ENCODE assay signal across 10 cellular contexts in the genomic region with DNA sequence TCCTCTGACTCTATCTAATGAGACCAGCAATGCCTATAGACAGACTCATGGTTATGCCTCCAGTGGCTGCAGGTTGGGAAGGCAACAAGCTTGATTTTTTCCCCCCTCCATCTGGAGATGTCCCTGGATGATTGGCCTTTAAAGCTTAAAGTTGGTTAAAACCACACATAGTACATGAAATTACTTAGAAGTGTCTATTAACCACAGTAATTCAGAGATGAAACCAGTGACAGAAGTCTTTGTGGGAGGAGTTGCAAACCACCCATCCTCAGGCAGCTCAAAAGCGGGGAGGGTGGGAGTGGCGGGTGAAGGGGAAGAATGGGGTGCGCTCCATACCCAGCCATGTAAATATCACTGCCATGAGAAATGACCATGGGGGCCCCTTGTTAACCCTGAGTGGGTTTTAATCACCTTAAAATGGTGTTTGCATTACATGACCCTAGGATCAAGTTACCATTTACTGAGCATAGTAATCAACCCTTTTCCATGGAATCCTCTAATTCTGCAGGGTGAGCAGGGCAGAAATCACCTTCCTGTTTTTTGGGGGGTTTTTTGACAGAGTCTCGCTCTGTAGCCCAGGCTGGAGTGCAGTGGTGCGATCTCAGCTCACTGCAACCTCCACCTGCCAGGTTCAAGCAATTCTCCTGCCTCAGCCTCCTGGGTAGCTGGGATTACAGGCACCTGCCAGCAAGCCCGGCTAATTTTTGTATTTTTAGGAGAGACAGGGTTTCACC.
DNase-seq lines count a peak whose midpoint lies in the region; ATAC-seq and TF ChIP-seq lines count a peak whose summit lies in the region.
"Had no signal": no experiment of that assay in that cellular context is flagged by ENCODE, and none has a peak within 500 bp of the region (broad histone marks: within the 10 kb centered on the region; RNA-seq: fewer than 3 reads in every experiment).

No MANE protein-coding gene starts in this region.

- no peaks in the 10 kb centered on the region for H3K27me3 ChIP-seq in tibial artery
- no peaks in the 10 kb centered on the region for H3K27me3 ChIP-seq in left ventricle myocardium inferior (ENCODE audit: low read depth)
- H3K27me3 ChIP-seq: BLaER1 had no signal

- peak; percentile 82 for ATAC-seq in HG03064 (IDR thresholded peaks at IDR 0.05; ENCODE audit: low read depth, unreplicated experiment)
- ATAC-seq in activated T-helper 17 cell treated with anti-CD3 and anti-CD28 coated beads, Interleukin-2, amount 50 U/mL, for 72 hours (replicated peaks), result peak; percentile 92
- ATAC-seq: PC-3 had no signal

- H3K4me1 ChIP-seq in tibial artery, result peaks cover 0 to 16% (median 12%) of the 10 kb centered on the region in 4 donors
- H3K4me1 ChIP-seq in left ventricle myocardium inferior, result peaks cover 10% of the 10 kb centered on the region
- H3K4me1 ChIP-seq: BLaER1 had no signal

- H3K27ac ChIP-seq in tibial artery, result peak overlapping the region; percentile 53 to 67
- H3K27ac ChIP-seq in left ventricle myocardium inferior (replicated peaks), result no peak overlapping the region
- H3K27ac ChIP-seq: BLaER1 had no signal

- no peaks in the 10 kb centered on the region for H3K27me3 Mint-ChIP-seq in activated T-helper 17 cell treated with anti-CD3 and anti-CD28 coated beads, Interleukin-2, amount 50 U/mL, for 72 hours

- intact Hi-C loops in tibial artery (cut with DNase I; ENCODE audit: low total_unique reads), result no loop called here
- intact Hi-C loops in left ventricle myocardium inferior (cut with micrococcal nuclease), result no loop called here

- no peak overlapping the region for H3K27ac Mint-ChIP-seq in activated T-helper 17 cell treated with anti-CD3 and anti-CD28 coated beads, Interleukin-2, amount 50 U/mL, for 72 hours

- DNase-seq in stimulated activated CD4-positive, alpha-beta T cell treated with anti-CD3 and anti-CD28 coated beads, Interleukin-15, amount 100 ng/mL, for 24 hours, result peak; percentile 65
- DNase-seq in stimulated activated CD4-positive, alpha-beta T cell treated with anti-CD3 and anti-CD28 coated beads, Interleukin-2, amount 100 ng/mL, for 48 hours, result no peak
- DNase-seq in tibial artery (peak in 1 of 2 donors; percentile 1), putamen (ENCODE audit: low spot score) (no peak), left ventricle myocardium inferior (no peak), DMS53 (lab: John Stamatoyannopoulos, UW) (no peak)
- DNase-seq: PC-3 had no signal

- H3K36me3 Mint-ChIP-seq in activated T-helper 17 cell treated with anti-CD3 and anti-CD28 coated beads, Interleukin-2, amount 50 U/mL, for 72 hours (ENCODE audit: low read depth), result peaks cover 35% of the 10 kb centered on the region

- H3K36me3 ChIP-seq in tibial artery, result peaks cover 9 to 13% (median 13%) of the 10 kb centered on the region in 3 donors
- peaks cover 10% of the 10 kb centered on the region for H3K36me3 ChIP-seq in left ventricle myocardium inferior

- H3K4me3 ChIP-seq in tibial artery (no peak overlapping the region), left ventricle myocardium inferior (no peak overlapping the region)
- H3K4me3 ChIP-seq: BLaER1 had no signal

- H3K9me3 ChIP-seq in tibial artery (no peaks in the 10 kb centered on the region), left ventricle myocardium inferior (replicated peaks) (no peaks in the 10 kb centered on the region)
- H3K9me3 ChIP-seq: BLaER1 had no signal

- peak overlapping the region; percentile 38 for H3K4me3 Mint-ChIP-seq in activated T-helper 17 cell treated with anti-CD3 and anti-CD28 coated beads, Interleukin-2, amount 50 U/mL, for 72 hours

- peaks cover 23% of the 10 kb centered on the region for H3K4me1 Mint-ChIP-seq in activated T-helper 17 cell treated with anti-CD3 and anti-CD28 coated beads, Interleukin-2, amount 50 U/mL, for 72 hours

- no peaks in the 10 kb centered on the region for H3K9me3 Mint-ChIP-seq in activated T-helper 17 cell treated with anti-CD3 and anti-CD28 coated beads, Interleukin-2, amount 50 U/mL, for 72 hours

- TF ChIP-seq CTCF in tibial artery (IDR thresholded peaks at IDR 0.05) (no peak), left ventricle myocardium inferior (IDR thresholded peaks at IDR 0.05; ENCODE audit: borderline replicate concordance) (no peak)
